19 cellular contexts compared by ENCODE assay signal in genomic region chr6:96301023-96301422, GRCh38.
DNase-seq lines count a peak whose midpoint lies in the region; FAIRE-seq and TF ChIP-seq lines count a peak whose summit lies in the region.
"Had no signal": no experiment of that assay in that cellular context is flagged by ENCODE, and none has a peak within 500 bp of the region (broad histone marks: within the 10 kb centered on the region; RNA-seq: fewer than 3 reads in every experiment).

No MANE protein-coding gene starts in this region.

- no peaks in the 10 kb centered on the region for H3K36me3 ChIP-seq in kidney epithelial cell (ENCODE audit: control insufficient read depth, insufficient read depth, low read length)
- H3K36me3 ChIP-seq: SJCRH30 had no signal

- peaks cover 48% of the 10 kb centered on the region for H3K4me1 Mint-ChIP-seq in progenitor cell of endocrine pancreas (ENCODE audit: low read depth)
- H3K4me1 Mint-ChIP-seq: CD4-positive, alpha-beta memory T cell had no signal

- DNase-seq in ELF-1 (ENCODE audit: low read depth, low spot score) (peak; percentile 71), RCC 7860 (ENCODE audit: low spot score) (peak; percentile 74), kidney epithelial cell (ENCODE audit: low read depth) (peak; percentile 94), progenitor cell of endocrine pancreas (ENCODE audit: low spot score, unreplicated experiment) (no peak), GM19240 (ENCODE audit: insufficient read length, low spot score) (no peak), ureter (ENCODE audit: low spot score) (no peak), cerebellar nuclear complex (lab: John Stamatoyannopoulos, UW) (no peak)
- DNase-seq: CD4-positive, alpha-beta memory T cell; DMS 273 treated with DMSO at 0.1 percent for 48 hours; GOT3; NCI-H1930; NCI-H446 treated with DMSO at 0.1 percent for 48 hours; NCI-H748 treated with DMSO at 0.1 percent for 48 hours; OCI-M1; SW 1271 had no signal

- peak overlapping the region; percentile 97 for H3K27ac Mint-ChIP-seq in progenitor cell of endocrine pancreas
- H3K27ac Mint-ChIP-seq: CD4-positive, alpha-beta memory T cell had no signal

- no peaks in the 10 kb centered on the region for H3K27me3 Mint-ChIP-seq in progenitor cell of endocrine pancreas
- H3K27me3 Mint-ChIP-seq: CD4-positive, alpha-beta memory T cell had no signal

- TF ChIP-seq CTCF in kidney epithelial cell (IDR thresholded peaks at IDR 0.05; ENCODE audit: insufficient read depth, low read length, poor library complexity, severe bottlenecking): no peak
- no peak for TF ChIP-seq CTCF in progenitor cell of endocrine pancreas (IDR thresholded peaks at IDR 0.05; ENCODE audit: unreplicated experiment)

- H3K9me3 Mint-ChIP-seq in progenitor cell of endocrine pancreas (ENCODE audit: low read depth): peaks cover 12% of the 10 kb centered on the region

- peak; percentile 84 for FAIRE-seq in RCC 7860 (lab: Jason Lieb, UNC)
- FAIRE-seq: GM12892, HTR-8/SVneo, K562 had no signal

- H3K4me3 Mint-ChIP-seq in progenitor cell of endocrine pancreas (ENCODE audit: low read depth): peak overlapping the region; percentile 19

- H3K27me3 ChIP-seq in kidney epithelial cell (ENCODE audit: control insufficient read depth, insufficient read depth, low read length): no peaks in the 10 kb centered on the region
- H3K27me3 ChIP-seq: SJCRH30 had no signal

- peaks cover 6% of the 10 kb centered on the region for H3K36me3 Mint-ChIP-seq in progenitor cell of endocrine pancreas (ENCODE audit: insufficient read depth)
- H3K36me3 Mint-ChIP-seq: CD4-positive, alpha-beta memory T cell had no signal

- H3K4me3 ChIP-seq in kidney epithelial cell (ENCODE audit: low read depth, low read length): no peak overlapping the region
- H3K4me3 ChIP-seq: K562, SJCRH30 had no signal

Comparison
In these comparisons a context has a peak if more than half of its experiments do, and no peak if none do; other contexts are left out.
1. DNase-seq: peak in ELF-1 (single experiment), RCC 7860 (single experiment) and kidney epithelial cell (single experiment); none in progenitor cell of endocrine pancreas (single experiment), GM19240 (single experiment), ureter (single experiment) and cerebellar nuclear complex (0 of 2).